ENCODE assay signal across 18 cellular contexts in genomic region chr11:88680806-88681205, GRCh38.
DNase-seq lines count a peak whose midpoint lies in the region; ATAC-seq, FAIRE-seq and TF ChIP-seq lines count a peak whose summit lies in the region.
"Had no signal": no experiment of that assay in that cellular context is flagged by ENCODE, and none has a peak within 500 bp of the region (broad histone marks: within the 10 kb centered on the region; RNA-seq: fewer than 3 reads in every experiment).

No MANE protein-coding gene starts in this region.

- H2AFZ ChIP-seq in IMR-90 (replicated peaks; ENCODE audit: low read length, poor library complexity): no peak overlapping the region
- peak overlapping the region; percentile 36 for H2AFZ ChIP-seq in keratinocyte (ENCODE audit: control insufficient read depth, low read length)
- H2AFZ ChIP-seq: hepatocyte had no signal

- H3K56ac ChIP-seq in IMR-90 (ENCODE audit: extremely low read depth, insufficient read depth, low read length): no peak overlapping the region

- H3K9me1 ChIP-seq in IMR-90 (ENCODE audit: insufficient read depth, low read length) (no peaks in the 10 kb centered on the region), keratinocyte (ENCODE audit: control insufficient read depth, extremely low read depth, insufficient read depth, low read length) (no peaks in the 10 kb centered on the region)

- no peak overlapping the region for H4K5ac ChIP-seq in IMR-90 (ENCODE audit: low read depth, low read length)

- H4K91ac ChIP-seq in IMR-90 (ENCODE audit: insufficient read depth, low read depth, low read length): no peak overlapping the region

- H3K4me3 ChIP-seq in IMR-90 (ENCODE audit: insufficient read depth, low read depth, low read length) (no peak overlapping the region), keratinocyte (ENCODE audit: control insufficient read depth in 2 of 3, extremely low read depth in 1 of 3, insufficient read depth in 2 of 3, low read depth in 1 of 3, low read length in 3 of 3) (no peak overlapping the region), pancreas (no peak overlapping the region)
- H3K4me3 ChIP-seq: hepatocyte, prostate gland had no signal

- H3K23ac ChIP-seq in IMR-90 (ENCODE audit: low read depth, low read length): no peak overlapping the region

- H3K18ac ChIP-seq in IMR-90 (ENCODE audit: low read depth, low read length): no peak overlapping the region

- no peak overlapping the region for H3K4ac ChIP-seq in IMR-90 (ENCODE audit: low read depth, low read length)

- no peak overlapping the region for H3K14ac ChIP-seq in IMR-90 (replicated peaks; ENCODE audit: low read depth, low read length)

- in situ Hi-C loops in IMR-90 (cut with MboI; ENCODE audit: low sequenced_read_pairs): no loop called here

- no peak overlapping the region for H2BK120ac ChIP-seq in IMR-90 (ENCODE audit: low read depth, low read length)

- no peaks in the 10 kb centered on the region for H3K36me3 ChIP-seq in IMR-90 (ENCODE audit: control insufficient read depth, insufficient read depth, low read length)
- no peaks in the 10 kb centered on the region for H3K36me3 ChIP-seq in keratinocyte (ENCODE audit: control insufficient read depth in 2 of 2, extremely low read depth in 1 of 2, insufficient read depth in 2 of 2, low read length in 2 of 2)
- H3K36me3 ChIP-seq in pancreas: no peaks in the 10 kb centered on the region
- H3K36me3 ChIP-seq: prostate gland had no signal

- TF ChIP-seq POLR2A in IMR-90 (IDR thresholded peaks at IDR 0.05; ENCODE audit: low read depth, low read length): no peak

- H3K4me2 ChIP-seq in IMR-90 (ENCODE audit: low read depth, low read length) (no peak overlapping the region), keratinocyte (ENCODE audit: control insufficient read depth, extremely low read depth, insufficient read depth, low read depth, low read length) (peak overlapping the region; percentile 61)
- H3K4me2 ChIP-seq: hepatocyte, SK-N-SH had no signal

- ATAC-seq in IMR-90 (ENCODE audit: low read depth): no peak
- ATAC-seq in GM21423 (IDR thresholded peaks at IDR 0.05; ENCODE audit: unreplicated experiment): no peak
- ATAC-seq in pancreas: no peak

- no CpG with 5 or more reads among the region's 1 CpG for WGBS in IMR-90 (ENCODE audit: extremely low coverage in 2 of 2, insufficient read length in 1 of 2), 2 experiments
- 93 to 96% methylated on average over 1 of the region's 1 CpG for WGBS in pancreas, 2 donors

- H2AK5ac ChIP-seq in IMR-90 (ENCODE audit: low read depth, low read length): no peak overlapping the region

- H3K9me3 ChIP-seq in IMR-90 (ENCODE audit: control insufficient read depth, insufficient read depth, low read length): no peaks in the 10 kb centered on the region
- no peaks in the 10 kb centered on the region for H3K9me3 ChIP-seq in keratinocyte (ENCODE audit: control insufficient read depth, low read depth, low read length)
- H3K9me3 ChIP-seq in pancreas: no peaks in the 10 kb centered on the region
- H3K9me3 ChIP-seq: prostate gland, SK-N-SH had no signal

- H3K4me1 ChIP-seq in IMR-90 (ENCODE audit: control insufficient read depth, insufficient read depth, low read length) (no peaks in the 10 kb centered on the region), keratinocyte (ENCODE audit: control insufficient read depth, extremely low read depth, insufficient read depth, low read length) (peaks cover 6% of the 10 kb centered on the region), pancreas (no peaks in the 10 kb centered on the region)
- H3K4me1 ChIP-seq: prostate gland had no signal

- no TSS peak for BruUV-seq in IMR-90 (replicated peaks; lab: Mats Ljungman, UMichigan)

- CTCF ChIA-PET in IMR-90 (lab: Yijun Ruan, JAX): no interaction called here

- POLR2A ChIA-PET in IMR-90 (lab: Charles Lee; ENCODE audit: unreplicated experiment): no interaction called here

- intact Hi-C loops in IMR-90 (cut with micrococcal nuclease): no loop called here
- intact Hi-C loops in pancreas (cut with DNase I): no loop called here

- H3K9ac ChIP-seq in IMR-90 (ENCODE audit: low read depth, low read length) (no peak overlapping the region), keratinocyte (ENCODE audit: control insufficient read depth, extremely low read depth, insufficient read depth, low read length) (peak overlapping the region; percentile 29)
- H3K9ac ChIP-seq: SK-N-SH had no signal

- no peak overlapping the region for H2BK15ac ChIP-seq in IMR-90 (ENCODE audit: low read depth, low read length)

- no peak overlapping the region for H4K8ac ChIP-seq in IMR-90 (ENCODE audit: low read depth in 2 of 2, low read length in 2 of 2)

- H2BK20ac ChIP-seq in IMR-90 (ENCODE audit: low read depth, low read length): no peak overlapping the region

- H3K79me2 ChIP-seq in keratinocyte (ENCODE audit: control insufficient read depth, insufficient read depth, low read length): no peaks in the 10 kb centered on the region
- H3K79me2 ChIP-seq: hepatocyte had no signal

- dilution Hi-C loops in IMR-90 (cut with HindIII; ENCODE audit: low sequenced_read_pairs, unreplicated experiment) (no loop called here), keratinocyte (cut with MboI; ENCODE audit: extremely low pct_ligation_motif_present, low sequenced_read_pairs) (no loop called here)

- DNase-seq in ELR (ENCODE audit: low read depth) (peak; percentile 48), IMR-90 (peak; percentile 6), amniotic epithelial cell (ENCODE audit: low read depth) (peak; percentile 26), keratinocyte (ENCODE audit: low read depth, low spot score) (peak; percentile 25), pancreas (no peak)
- no peak for DNase-seq in NK-92 treated with Interleukin-12 subunit alpha and Interleukin-12 subunit beta, amount 100 ng/mL, for 24 hours (lab: John Stamatoyannopoulos, UW)
- DNase-seq: erythroblast, KG1, kidney, NCI-H1694, NCI-H446, nephron progenitor cell, SK-N-SH, small intestine, T-helper 9 cell had no signal

- FAIRE-seq in keratinocyte (lab: Jason Lieb, UNC): peak; percentile 96
- FAIRE-seq in pancreas (lab: Jason Lieb, UNC): no peak
- FAIRE-seq: kidney, small intestine had no signal

- no peaks in the 10 kb centered on the region for H3K79me1 ChIP-seq in IMR-90 (ENCODE audit: low read depth in 1 of 2, low read length in 2 of 2)

- H4K20me1 ChIP-seq in IMR-90 (ENCODE audit: insufficient read depth, low read length) (no peaks in the 10 kb centered on the region), keratinocyte (ENCODE audit: control insufficient read depth, extremely low read depth, insufficient read depth, low read length) (no peaks in the 10 kb centered on the region)

- TF ChIP-seq CTCF in IMR-90 (conservative IDR thresholded peaks at IDR 0.05; ENCODE audit: low read depth, low read length) (no peak), keratinocyte (optimal IDR thresholded peaks at IDR 0.05 in 1 of 3, IDR thresholded peaks at IDR 0.05 in 1 of 3, conservative IDR thresholded peaks at IDR 0.05 in 1 of 3; ENCODE audit: extremely low read depth in 1 of 3, insufficient read depth in 2 of 3, low read length in 3 of 3) (no peak), pancreas (IDR thresholded peaks at IDR 0.05) (no peak)

- no peak overlapping the region for H2AK9ac ChIP-seq in IMR-90 (replicated peaks; ENCODE audit: low read depth, low read length, poor library complexity)

- no peaks in the 10 kb centered on the region for H3K27me3 ChIP-seq in IMR-90 (ENCODE audit: control insufficient read depth, insufficient read depth, low read length)
- H3K27me3 ChIP-seq in keratinocyte (ENCODE audit: control insufficient read depth, extremely low read depth, insufficient read depth, low read length): no peaks in the 10 kb centered on the region
- no peaks in the 10 kb centered on the region for H3K27me3 ChIP-seq in pancreas
- H3K27me3 ChIP-seq: hepatocyte had no signal

- no peak for TF ChIP-seq RAD21 in IMR-90 (IDR thresholded peaks at IDR 0.05; ENCODE audit: low read length)

- no peak overlapping the region for H3K27ac ChIP-seq in IMR-90 (ENCODE audit: insufficient read depth, low read length)
- H3K27ac ChIP-seq in keratinocyte (ENCODE audit: control insufficient read depth, insufficient read depth, low read length): peak overlapping the region; percentile 95
- H3K27ac ChIP-seq in pancreas: no peak overlapping the region
- H3K27ac ChIP-seq: hepatocyte, prostate gland had no signal

- H2BK5ac ChIP-seq in IMR-90 (ENCODE audit: low read depth, low read length, poor library complexity, severe bottlenecking): no peak overlapping the region

TF ChIP-seq in IMR-90, 13 proteins besides CTCF, POLR2A, EP300 and RAD21:
- TF ChIP-seq ELK1 (IDR thresholded peaks at IDR 0.05; ENCODE audit: borderline replicate concordance, low read depth, low read length) (no peak), NFE2L2 (IDR thresholded peaks at IDR 0.05; ENCODE audit: low read depth, low read length) (no peak), MAFK (IDR thresholded peaks at IDR 0.05; ENCODE audit: low read depth, low read length) (no peak), SMC3 (IDR thresholded peaks at IDR 0.05; ENCODE audit: low read depth, low read length) (no peak), CHD1 (IDR thresholded peaks at IDR 0.05; ENCODE audit: low read depth, low read length) (no peak), USF2 (IDR thresholded peaks at IDR 0.05; ENCODE audit: low read depth, low read length) (no peak), CEBPB (IDR thresholded peaks at IDR 0.05; ENCODE audit: low read depth, low read length) (no peak), BHLHE40 (IDR thresholded peaks at IDR 0.05; ENCODE audit: low read depth, low read length) (no peak), RCOR1 (IDR thresholded peaks at IDR 0.05; ENCODE audit: insufficient replicate concordance, low read length) (no peak), RFX5 (IDR thresholded peaks at IDR 0.05; ENCODE audit: low read depth, low read length) (no peak), FOS (IDR thresholded peaks at IDR 0.05; ENCODE audit: low read depth, low read length) (no peak)
TF ChIP-seq in IMR-90: peak in this region for 0.

Comparison
In these comparisons a context has a peak if more than half of its experiments do, and no peak if none do; other contexts are left out.
1. DNase-seq: peak in ELR (single experiment), IMR-90 (single experiment), amniotic epithelial cell (single experiment) and keratinocyte (single experiment); none in pancreas (0 of 6) and NK-92 treated with Interleukin-12 subunit alpha and Interleukin-12 subunit beta, amount 100 ng/mL, for 24 hours (single experiment).